Comparison of ENCODE assay signal across 7 cellular contexts in genomic region chr20:32457476-32457986, GRCh38.
DNase-seq lines count a peak whose midpoint lies in the region; ATAC-seq and TF ChIP-seq lines count a peak whose summit lies in the region.

No MANE protein-coding gene starts in this region.

- TF ChIP-seq CTCF in coronary artery (IDR thresholded peaks at IDR 0.05) (no peak), left lung (IDR thresholded peaks at IDR 0.05) (no peak), testis (IDR thresholded peaks at IDR 0.05) (no peak)

- DNase-seq in NCI-H510A (lab: John Stamatoyannopoulos, UW) (peak; percentile 70), coronary artery (ENCODE audit: low spot score) (no peak), left lung (peak in 1 of 2 donors; percentile 82), testis (peak; percentile 85), NK-92 (lab: John Stamatoyannopoulos, UW; ENCODE audit: unreplicated experiment) (no peak)

- H3K36me3 ChIP-seq in left lung (peaks cover 0 to 35% of the 10 kb centered on the region in 2 donors), testis (ENCODE audit: low read depth, missing control alignments) (no peaks in the 10 kb centered on the region)

- H3K27ac ChIP-seq in coronary artery (no peak overlapping the region), left lung (no peak overlapping the region), testis (peak overlapping the region in 1 of 2 donors; percentile 37)

- H3K27me3 ChIP-seq in left lung (no peaks in the 10 kb centered on the region), testis (no peaks in the 10 kb centered on the region)

- intact Hi-C loops in left lung (cut with DNase I), result no loop called here
- intact Hi-C loops in testis (cut with DNase I; ENCODE audit: low total_unique reads), result no loop called here

- peak overlapping the region; percentile 76 for H3K4me3 ChIP-seq in coronary artery
- peak overlapping the region; percentile 34 to 38 for H3K4me3 ChIP-seq in left lung
- H3K4me3 ChIP-seq in testis, result peak overlapping the region; percentile 44 to 65

- H3K9me3 ChIP-seq in left lung (no peaks in the 10 kb centered on the region), testis (no peaks in the 10 kb centered on the region)

- H3K4me1 ChIP-seq in left lung (peaks cover 5 to 24% of the 10 kb centered on the region in 2 donors), testis (peaks cover 26% of the 10 kb centered on the region)

- no peak for TF ChIP-seq POLR2A in testis (IDR thresholded peaks at IDR 0.05)

- ATAC-seq in GM19025 (IDR thresholded peaks at IDR 0.05; ENCODE audit: low read depth, unreplicated experiment) (peak; percentile 53), left lung (peak; percentile 91), HG03342 (IDR thresholded peaks at IDR 0.05; ENCODE audit: unreplicated experiment) (no peak)

- 8 to 18% methylated on average over 8 to 29 of the region's 29 CpGs for WGBS in testis, 2 donors

Comparison
In these comparisons a context has a peak if more than half of its experiments do, and no peak if none do; other contexts are left out.
1. DNase-seq: peak in NCI-H510A (single experiment) and testis (single experiment); none in coronary artery (single experiment) and NK-92 (single experiment).
2. Peak in every context shown above with its lines, with median percentiles within 50 percentile points of each other: H3K4me3 ChIP-seq.